23 cellular contexts compared by ENCODE assay signal in the genomic region with DNA sequence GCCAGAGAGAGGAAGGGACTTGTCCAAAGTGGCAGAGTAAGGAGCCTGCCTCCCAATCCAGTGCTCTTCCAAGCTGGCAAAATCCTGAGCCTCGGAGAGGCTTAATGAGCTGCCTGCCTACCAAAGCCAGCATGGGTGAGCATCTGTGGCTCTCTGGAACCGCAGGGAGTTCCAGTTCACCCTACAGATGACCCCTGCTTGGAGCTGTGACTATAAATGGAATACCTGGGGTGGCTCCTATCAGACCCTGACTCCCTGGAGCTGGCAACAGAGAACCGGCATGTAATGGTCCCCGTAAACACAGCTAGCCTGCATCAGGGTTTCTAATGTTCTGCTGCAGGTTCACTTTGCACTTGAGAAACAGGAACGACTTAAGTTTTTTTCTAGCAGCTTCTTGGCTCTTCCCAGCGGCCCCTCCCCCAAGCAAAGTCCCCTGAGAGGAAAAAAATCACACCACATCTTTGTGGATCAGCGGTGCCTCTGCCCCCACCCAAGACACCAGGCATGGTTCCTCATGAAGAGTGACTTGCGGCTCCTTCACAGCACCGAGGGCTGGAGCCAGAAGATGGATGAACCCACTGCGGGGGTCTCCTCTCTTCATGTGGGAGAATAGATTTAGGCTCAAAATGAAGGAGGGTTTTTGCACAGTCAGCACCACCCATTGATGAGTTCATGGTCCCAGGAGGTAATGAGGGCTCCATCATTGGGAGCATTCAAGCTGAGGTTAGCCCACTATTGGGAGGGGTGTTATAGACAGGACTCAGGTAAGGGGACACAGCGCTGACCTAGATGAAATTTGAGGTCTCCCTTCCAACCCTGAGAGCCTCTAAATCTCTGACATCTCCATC.
"Had no signal": no experiment of that assay in that cellular context is flagged by ENCODE, and none has a peak within 500 bp of the region (broad histone marks: within the 10 kb centered on the region; RNA-seq: fewer than 3 reads in every experiment).

No MANE protein-coding gene starts in this region.

- H3K27ac Mint-ChIP-seq: activated naive CD4-positive, alpha-beta T cell treated with anti-CD3 and anti-CD28 coated beads, Interleukin-2, amount 10 ng/mL, durations not matched to agents 7 days and 5 days; activated naive CD8-positive, alpha-beta T cell treated with anti-CD3 and anti-CD28 coated beads, Interleukin-2, amount 50 U/mL, for 24 hours; stimulated activated memory B cell treated with anti-CD40 and anti-IgM and Interleukin-4, amounts not matched to agents 10 μg/mL and 1 μg/mL and 100 μg/mL, for 72 hours; T-helper 2 cell treated with Interferon-gamma antibody and Interleukin-4, amounts not matched to agents 5 μg/mL and 100 μg/mL, for 36 hours; type B pancreatic cell had no signal

- H3K36me3 ChIP-seq: colonic mucosa, left ventricle myocardium inferior, neutrophil, pancreas had no signal

- ATAC-seq: activated naive CD8-positive, alpha-beta T cell treated with anti-CD3 and anti-CD28 coated beads, Interleukin-2, amount 50 U/mL, for 24 hours; pancreas; sciatic nerve; stimulated activated memory B cell treated with anti-CD40 and anti-IgM and Interleukin-4, amounts not matched to agents 10 μg/mL and 1 μg/mL and 100 μg/mL, for 72 hours had no signal

- H3K4me1 ChIP-seq: colonic mucosa, pancreas had no signal

- H3K4me3 Mint-ChIP-seq: activated B cell treated with CpG ODN at 0.5 μM for 24 hours; activated naive CD4-positive, alpha-beta T cell treated with anti-CD3 and anti-CD28 coated beads, Interleukin-2, amount 10 ng/mL, durations not matched to agents 7 days and 5 days; activated naive CD8-positive, alpha-beta T cell treated with anti-CD3 and anti-CD28 coated beads, Interleukin-2, amount 50 U/mL, for 24 hours; brain; stimulated activated memory B cell treated with anti-CD40 and anti-IgM and Interleukin-4, amounts not matched to agents 10 μg/mL and 1 μg/mL and 100 μg/mL, for 72 hours; T-helper 2 cell treated with Interferon-gamma antibody and Interleukin-4, amounts not matched to agents 5 μg/mL and 100 μg/mL, for 36 hours; type B pancreatic cell had no signal

- H3K4me2 ChIP-seq: smooth muscle cell had no signal

- H3K9me3 ChIP-seq: colonic mucosa, left ventricle myocardium inferior, neutrophil, pancreas, testis had no signal

- H3K27me3 ChIP-seq: colonic mucosa, pancreas, testis had no signal

- H3K27ac ChIP-seq: colonic mucosa, left ventricle myocardium inferior, neutrophil, pancreas, testis had no signal

- H3K36me3 Mint-ChIP-seq: activated naive CD4-positive, alpha-beta T cell treated with anti-CD3 and anti-CD28 coated beads, Interleukin-2, amount 10 ng/mL, durations not matched to agents 7 days and 5 days; brain; stimulated activated memory B cell treated with anti-CD40 and anti-IgM and Interleukin-4, amounts not matched to agents 10 μg/mL and 1 μg/mL and 100 μg/mL, for 72 hours; type B pancreatic cell had no signal

- H3K9me3 Mint-ChIP-seq: activated B cell treated with CpG ODN at 0.5 μM for 24 hours; activated naive CD4-positive, alpha-beta T cell treated with anti-CD3 and anti-CD28 coated beads, Interleukin-2, amount 10 ng/mL, durations not matched to agents 7 days and 5 days; activated naive CD8-positive, alpha-beta T cell treated with anti-CD3 and anti-CD28 coated beads, Interleukin-2, amount 50 U/mL, for 24 hours; brain; stimulated activated memory B cell treated with anti-CD40 and anti-IgM and Interleukin-4, amounts not matched to agents 10 μg/mL and 1 μg/mL and 100 μg/mL, for 72 hours; T-helper 2 cell treated with Interferon-gamma antibody and Interleukin-4, amounts not matched to agents 5 μg/mL and 100 μg/mL, for 36 hours; type B pancreatic cell had no signal

- H3K4me3 ChIP-seq: colonic mucosa, left ventricle myocardium inferior, pancreas, smooth muscle cell, testis had no signal

- DNase-seq: activated B cell treated with CpG ODN at 0.5 μM for 24 hours; activated CD4-positive, alpha-beta T cell treated with anti-CD3 and anti-CD28 coated beads for 48 hours; activated CD8-positive, alpha-beta memory T cell treated with anti-CD3 and anti-CD28 coated beads, Interleukin-2, amount 50 U/mL, for 4 hours; activated effector memory CD4-positive, alpha-beta T cell treated with Interleukin-2 at 50 U/mL for 16 hours; activated naive CD4-positive, alpha-beta T cell treated with anti-CD3 and anti-CD28 coated beads, Interleukin-2, amount 10 ng/mL, durations not matched to agents 7 days and 5 days; activated naive CD8-positive, alpha-beta T cell treated with anti-CD3 and anti-CD28 coated beads, Interleukin-2, amount 50 U/mL, for 24 hours; activated T-cell treated with anti-CD3 and anti-CD28 coated beads, Interleukin-2, amount 50 U/mL, for 48 hours; anterior cingulate cortex; central memory CD4-positive, alpha-beta T cell; colonic mucosa; erythroblast; left ventricle myocardium inferior; mammary epithelial cell; stimulated activated CD4-positive, alpha-beta T cell treated with anti-CD3 and anti-CD28 coated beads, Interleukin-4, amount 100 ng/mL, for 4 hours; testis had no signal
